Comparison of ENCODE assay signal across 8 cellular contexts in the genomic region with DNA sequence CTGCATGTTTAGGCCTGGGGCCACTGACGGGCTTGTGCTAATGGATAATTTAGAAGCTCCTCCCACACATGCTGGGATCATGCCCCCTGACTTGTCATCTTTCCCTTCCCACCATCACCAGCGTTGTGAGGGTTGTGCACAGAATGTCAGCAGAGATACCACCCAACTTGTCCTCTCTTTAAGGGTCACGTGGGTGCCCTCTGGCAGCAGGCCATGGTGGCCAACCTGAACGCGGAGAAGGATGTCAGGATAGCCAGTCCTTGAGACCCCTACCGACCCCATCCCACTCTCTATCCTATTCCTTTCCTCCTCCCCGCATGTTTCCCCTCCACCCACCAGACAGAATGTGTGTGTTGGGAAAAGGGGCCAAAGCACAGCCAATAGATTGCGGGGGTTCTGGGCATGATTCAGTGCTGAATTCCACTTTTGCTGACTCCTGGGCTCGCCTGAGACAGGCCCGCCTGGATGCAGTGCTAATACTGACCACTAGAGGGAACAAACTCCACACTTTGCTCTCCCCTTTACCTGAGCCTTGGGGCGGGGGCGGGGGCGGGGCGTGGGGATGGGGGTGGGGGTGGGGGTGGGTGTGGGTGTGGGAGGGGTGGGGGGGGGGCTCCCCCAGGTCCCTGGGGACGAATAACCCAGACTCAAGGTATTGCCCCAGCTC. TPM values are rescaled to one million over a fixed set of nuclear protein-coding genes. Genes with fewer than 3 reads are reported as not detected.
DNase-seq lines count a peak whose midpoint lies in the region; ATAC-seq, FAIRE-seq and TF ChIP-seq lines count a peak whose summit lies in the region.

A gene (minus strand): TSS at position 10 of the 667 bp plus-strand sequence. CDS start 143 bp downstream, outside the sequence.

- POLR2A ChIA-PET in A549 (lab: Yijun Ruan, JAX): no interaction called here

- H2AFZ ChIP-seq in OCI-LY3 (ENCODE audit: low read depth, low read length) (no peak within 1 kb of the TSS), parathyroid adenoma (peak within 1 kb of the TSS; percentile 47)

- ATAC-seq in A549: peak; percentile 69 to 93; a peak in 5 of 6 replicates

- DNase-seq in A549 (ENCODE audit: low read depth in 1 of 2, low spot score in 1 of 2): peak; percentile 65 to 91
- DNase-seq in GM13976 (ENCODE audit: low spot score): peak; percentile 86
- peak; percentile 54 for DNase-seq in activated T-cell treated with anti-CD3 and anti-CD28 coated beads, Interleukin-2, amount 50 U/mL, for 1 hour
- DNase-seq in fibroblast of pulmonary artery (ENCODE audit: low read depth): peak; percentile 53
- DNase-seq in midbrain (lab: John Stamatoyannopoulos, UW): no peak
- DNase-seq in NCI-H446 (lab: John Stamatoyannopoulos, UW): no peak

- in situ Hi-C loops in GM13976 (cut with MboI; ENCODE audit: low sequenced_read_pairs, unreplicated experiment): no loop called here

- no peak for TF ChIP-seq POLR2A in A549 (IDR thresholded peaks at IDR 0.05; ENCODE audit: low read length)

- no peaks in the 10 kb centered on the region for H3K27me3 ChIP-seq in OCI-LY3 (ENCODE audit: low read depth, low read length)
- H3K27me3 ChIP-seq in parathyroid adenoma (ENCODE audit: control insufficient read depth, insufficient read depth, low read length): no peaks in the 10 kb centered on the region

- H3K4me3 ChIP-seq in A549 (no peak within 1 kb of the TSS), OCI-LY3 (ENCODE audit: low read length) (no peak within 1 kb of the TSS), fibroblast of pulmonary artery (replicated peaks; ENCODE audit: low read depth, low read length) (no peak within 1 kb of the TSS), parathyroid adenoma (ENCODE audit: low read depth, low read length) (no peak within 1 kb of the TSS)

- TF ChIP-seq CTCF in A549 (IDR thresholded peaks at IDR 0.05): peak; percentile 36; the same call in 2 of the 3 replicates
- peak; percentile 73 for TF ChIP-seq CTCF in GM13976 (IDR thresholded peaks at IDR 0.05; ENCODE audit: borderline replicate concordance, control extremely low read depth, extremely low read depth, insufficient read depth, missing control alignments)
- peak; percentile 46 for TF ChIP-seq CTCF in OCI-LY3 (IDR thresholded peaks at IDR 0.05; ENCODE audit: low read depth, low read length)
- peak; percentile 64 for TF ChIP-seq CTCF in fibroblast of pulmonary artery (IDR thresholded peaks at IDR 0.05; ENCODE audit: low read length, missing control alignments)
- peak; percentile 54 for TF ChIP-seq CTCF in parathyroid adenoma (IDR thresholded peaks at IDR 0.05)

- H3K79me2 ChIP-seq in OCI-LY3 (ENCODE audit: low read length): no peaks in the 10 kb centered on the region
- no peaks in the 10 kb centered on the region for H3K79me2 ChIP-seq in parathyroid adenoma

- CTCF ChIA-PET in A549 (lab: Yijun Ruan, JAX): interaction anchor here (0.6 to 4.4 kb wide), 22 partner anchors 8 to 577 kb away, joined by 3 to 56 read pairs (median 4); a partner anchor contains a TSS

- no peaks in the 10 kb centered on the region for H3K36me3 ChIP-seq in OCI-LY3 (replicated peaks; ENCODE audit: low read depth, low read length)
- no peaks in the 10 kb centered on the region for H3K36me3 ChIP-seq in parathyroid adenoma (ENCODE audit: control insufficient read depth, insufficient read depth, low read length)

- 0 out of 5 replicates have a peak, but pooled peaks of 1 of the 2 experiments have one; percentile 20 for TF ChIP-seq RAD21 in A549 (conservative IDR thresholded peaks at IDR 0.05 in 1 of 2, IDR thresholded peaks at IDR 0.05 in 1 of 2)

- H3K27ac ChIP-seq in A549 (no peak within 1 kb of the TSS), OCI-LY3 (ENCODE audit: low read length) (no peak within 1 kb of the TSS), parathyroid adenoma (no peak within 1 kb of the TSS)

- H3K9ac ChIP-seq in OCI-LY3 (ENCODE audit: low read length) (no peak within 1 kb of the TSS), parathyroid adenoma (no peak within 1 kb of the TSS)

- H3K9me3 ChIP-seq in A549: no peaks in the 10 kb centered on the region
- H3K9me3 ChIP-seq in OCI-LY3 (ENCODE audit: insufficient read depth, low read length): no peaks in the 10 kb centered on the region
- H3K9me3 ChIP-seq in parathyroid adenoma (ENCODE audit: control insufficient read depth, low read length): no peaks in the 10 kb centered on the region

- H3K4me1 ChIP-seq in A549 (no peaks in the 10 kb centered on the region), OCI-LY3 (ENCODE audit: low read length) (peaks cover 11% of the 10 kb centered on the region; the same call in 1 of the 2 replicates), parathyroid adenoma (no peaks in the 10 kb centered on the region)

- no peak for FAIRE-seq in A549 (lab: Jason Lieb, UNC)

- no peaks in the 10 kb centered on the region for H4K20me1 ChIP-seq in OCI-LY3 (ENCODE audit: insufficient read depth, low read length)

- H3K4me2 ChIP-seq in A549: peak within 1 kb of the TSS; percentile 37; the same call in 1 of the 3 replicates
- no peak within 1 kb of the TSS for H3K4me2 ChIP-seq in OCI-LY3 (ENCODE audit: low read length)
- no peak within 1 kb of the TSS for H3K4me2 ChIP-seq in parathyroid adenoma (ENCODE audit: low read length)

- no peak for TF ChIP-seq EP300 in A549 (IDR thresholded peaks at IDR 0.05)

- WGBS in A549 (ENCODE audit: missing lambda C conversion rate): 35% methylated on average over 11 of the region's 15 CpGs

TF ChIP-seq in A549, 52 proteins besides CTCF, POLR2A, EP300 and RAD21:
- 0 out of 3 replicates have a peak, but pooled peaks have one; percentile 13 for TF ChIP-seq SMC3 (IDR thresholded peaks at IDR 0.05)
- TF ChIP-seq ZFP36 (IDR thresholded peaks at IDR 0.05; ENCODE audit: borderline replicate concordance, partially characterized antibody): no peak
- TF ChIP-seq, protein P1, sequence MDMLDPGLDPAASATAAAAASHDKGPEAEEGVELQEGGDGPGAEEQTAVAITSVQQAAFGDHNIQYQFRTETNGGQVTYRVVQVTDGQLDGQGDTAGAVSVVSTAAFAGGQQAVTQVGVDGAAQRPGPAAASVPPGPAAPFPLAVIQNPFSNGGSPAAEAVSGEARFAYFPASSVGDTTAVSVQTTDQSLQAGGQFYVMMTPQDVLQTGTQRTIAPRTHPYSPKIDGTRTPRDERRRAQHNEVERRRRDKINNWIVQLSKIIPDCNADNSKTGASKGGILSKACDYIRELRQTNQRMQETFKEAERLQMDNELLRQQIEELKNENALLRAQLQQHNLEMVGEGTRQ (IDR thresholded peaks at IDR 0.05): 0 out of 2 replicates have a peak, but pooled peaks have one; percentile 26

RNA-seq across cellular contexts. Expression of the gene that starts here (rescaled TPM):
- not detected in 2 replicates for polyA plus RNA-seq in A549 (2011; rRNA removed)
- not detected in 2 replicates for polyA plus RNA-seq in A549 (2012; cell fraction: cytosol; rRNA removed)
- polyA plus RNA-seq in A549 (2012; cell fraction: nucleus; rRNA removed): not detected in 2 replicates
- polyA plus RNA-seq in A549 (2017; fragmentation: RNase III; extraction: RNeasy Plus Mini Kit Qiagen cat#74134 plus additional on column Dnase treatment): not detected in 3 replicates
- polyA minus RNA-seq in A549 (2011; rRNA and poly(A)+ RNA removed): not detected in 2 replicates

Comparison
In these comparisons a context has a peak if more than half of its experiments do, and no peak if none do; other contexts are left out.
1. Peak in DNase-seq, ATAC-seq and H3K4me2 ChIP-seq in A549; RNA of the gene not detected or under 1 TPM.
2. DNase-seq: peak in GM13976 (single experiment), activated T-cell treated with anti-CD3 and anti-CD28 coated beads, Interleukin-2, amount 50 U/mL, for 1 hour (single experiment) and fibroblast of pulmonary artery (single experiment); none in midbrain (single experiment) and NCI-H446 (0 of 2).
3. Peak in every context shown above with its lines, with median percentiles within 50 percentile points of each other: CTCF ChIP-seq.